17 cellular contexts compared by ENCODE assay signal in the genomic region with DNA sequence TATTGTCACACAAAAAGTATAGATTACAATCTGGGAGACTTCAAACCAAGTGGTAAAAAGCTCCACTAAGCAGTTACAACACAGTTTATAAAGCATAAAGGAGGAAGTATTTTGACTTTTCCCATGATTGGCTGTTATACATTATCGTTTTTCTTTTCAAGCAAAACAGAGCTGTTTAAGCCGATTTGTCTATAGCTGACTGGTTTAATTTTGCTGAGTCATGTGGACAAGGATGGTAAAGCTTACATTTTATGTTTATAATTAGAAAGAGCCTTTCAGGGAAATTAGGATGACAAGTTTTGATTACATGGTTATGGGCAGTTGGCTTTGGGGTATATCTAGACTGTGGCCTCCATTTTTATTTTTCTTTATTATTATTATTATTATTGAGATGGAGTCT.
"Had no signal": no experiment of that assay in that cellular context is flagged by ENCODE, and none has a peak within 500 bp of the region (broad histone marks: within the 10 kb centered on the region; RNA-seq: fewer than 3 reads in every experiment).

No MANE protein-coding gene starts in this region.

- H3K4me3 ChIP-seq: breast epithelium, gastrocnemius medialis, heart right ventricle, left ventricle myocardium inferior, pancreas, uterus had no signal

- DNase-seq: activated CD8-positive, alpha-beta memory T cell treated with anti-CD3 and anti-CD28 coated beads, Interleukin-2, amount 50 U/mL, for 4 hours; activated CD8-positive, alpha-beta T cell treated with anti-CD3 and anti-CD28 coated beads for 36 hours; activated naive CD8-positive, alpha-beta T cell treated with anti-CD3 and anti-CD28 coated beads, Interleukin-2, amount 10 ng/mL, durations not matched to agents 7 days and 5 days; aorta; endodermal cell; gastrocnemius medialis; heart right ventricle; kidney; left ventricle myocardium inferior; pancreas; retina; small intestine; uterus had no signal

- H3K36me3 Mint-ChIP-seq: activated naive CD8-positive, alpha-beta T cell treated with anti-CD3 and anti-CD28 coated beads, Interleukin-2, amount 10 ng/mL, durations not matched to agents 7 days and 5 days had no signal

- H3K4me3 Mint-ChIP-seq: activated CD8-positive, alpha-beta T cell treated with anti-CD3 and anti-CD28 coated beads for 36 hours; activated naive CD8-positive, alpha-beta T cell treated with anti-CD3 and anti-CD28 coated beads, Interleukin-2, amount 10 ng/mL, durations not matched to agents 7 days and 5 days; endodermal cell; neural crest cell; T-helper 2 cell treated with Interferon-gamma antibody and Interleukin-4, amounts not matched to agents 5 μg/mL and 100 μg/mL, for 36 hours had no signal

- ATAC-seq: activated CD8-positive, alpha-beta T cell treated with anti-CD3 and anti-CD28 coated beads for 36 hours; gastrocnemius medialis; pancreas had no signal

- H3K27ac Mint-ChIP-seq: activated CD8-positive, alpha-beta T cell treated with anti-CD3 and anti-CD28 coated beads for 36 hours; activated naive CD8-positive, alpha-beta T cell treated with anti-CD3 and anti-CD28 coated beads, Interleukin-2, amount 10 ng/mL, durations not matched to agents 7 days and 5 days; T-helper 2 cell treated with Interferon-gamma antibody and Interleukin-4, amounts not matched to agents 5 μg/mL and 100 μg/mL, for 36 hours had no signal

- H3K9me3 ChIP-seq: breast epithelium, gastrocnemius medialis, pancreas, uterus had no signal

- H3K27ac ChIP-seq: breast epithelium, gastrocnemius medialis, heart right ventricle, left ventricle myocardium inferior, pancreas, uterus, VCaP had no signal

- H3K4me1 ChIP-seq: breast epithelium, gastrocnemius medialis, heart right ventricle, left ventricle myocardium inferior, pancreas, uterus had no signal

- H3K36me3 ChIP-seq: breast epithelium, gastrocnemius medialis, heart right ventricle, left ventricle myocardium inferior, pancreas, uterus had no signal

- H3K9me3 Mint-ChIP-seq: activated CD8-positive, alpha-beta T cell treated with anti-CD3 and anti-CD28 coated beads for 36 hours; activated naive CD8-positive, alpha-beta T cell treated with anti-CD3 and anti-CD28 coated beads, Interleukin-2, amount 10 ng/mL, durations not matched to agents 7 days and 5 days; endodermal cell; T-helper 2 cell treated with Interferon-gamma antibody and Interleukin-4, amounts not matched to agents 5 μg/mL and 100 μg/mL, for 36 hours had no signal

- H3K27me3 Mint-ChIP-seq: activated CD8-positive, alpha-beta T cell treated with anti-CD3 and anti-CD28 coated beads for 36 hours; activated naive CD8-positive, alpha-beta T cell treated with anti-CD3 and anti-CD28 coated beads, Interleukin-2, amount 10 ng/mL, durations not matched to agents 7 days and 5 days had no signal

- H3K4me1 Mint-ChIP-seq: activated naive CD8-positive, alpha-beta T cell treated with anti-CD3 and anti-CD28 coated beads, Interleukin-2, amount 10 ng/mL, durations not matched to agents 7 days and 5 days had no signal

- H3K27me3 ChIP-seq: breast epithelium, gastrocnemius medialis, heart right ventricle, pancreas, uterus had no signal
